In genomic region chr15:77493324-77493907, GRCh38 we compare ENCODE assay signal across 10 cellular contexts.
A peak's percentile ranks its signal among the peaks of the same experiment; 100 is the strongest.
DNase-seq lines count a peak whose midpoint lies in the region; ATAC-seq and TF ChIP-seq lines count a peak whose summit lies in the region.
"Had no signal": no experiment of that assay in that cellular context is flagged by ENCODE, and none has a peak within 500 bp of the region (broad histone marks: within the 10 kb centered on the region; RNA-seq: fewer than 3 reads in every experiment).

No MANE protein-coding gene starts in this region.

- no peaks in the 10 kb centered on the region for H3K9me3 Mint-ChIP-seq in WTC11
- no peaks in the 10 kb centered on the region for H3K9me3 Mint-ChIP-seq in mesothelial cell of epicardium

- peak; percentile 32 for DNase-seq in GF-D8 (lab: John Stamatoyannopoulos, UW)
- peak; percentile 23 to 66 for DNase-seq in HL-60 (ENCODE audit: low read depth in 1 of 2, low spot score in 1 of 2)
- DNase-seq in WTC11 (ENCODE audit: low spot score): no peak
- no peak for DNase-seq in mesothelial cell of epicardium (ENCODE audit: low spot score in 2 of 2, unreplicated experiment in 2 of 2)
- no peak for DNase-seq in stimulated activated CD4-positive, alpha-beta T cell treated with anti-CD3 and anti-CD28 coated beads, Interleukin-2, amount 100 ng/mL, for 48 hours
- DNase-seq in NCI-H2107 treated with DMSO at 0.1 percent for 48 hours (lab: John Stamatoyannopoulos, UW; ENCODE audit: unreplicated experiment): no peak
- DNase-seq in HT-29 (ENCODE audit: low spot score): no peak
- DNase-seq: activated CD8-positive, alpha-beta memory T cell treated with anti-CD3 and anti-CD28 coated beads for 24 hours; NCI-H2227 treated with DMSO at 0.1 percent for 48 hours had no signal

- no peak for ATAC-seq in WTC11
- no peak for ATAC-seq in HG02981 (IDR thresholded peaks at IDR 0.05; ENCODE audit: unreplicated experiment)

- H3K4me1 Mint-ChIP-seq in WTC11 (peaks cover 66% of the 10 kb centered on the region), mesothelial cell of epicardium (peaks cover 79% of the 10 kb centered on the region)

- peak overlapping the region; percentile 5; the same call in 1 of the 2 replicates for H3K27ac Mint-ChIP-seq in WTC11
- peak overlapping the region; percentile 47 for H3K27ac Mint-ChIP-seq in mesothelial cell of epicardium

- POLR2A ChIA-PET in WTC11 (lab: Charles Lee): no interaction called here

- no peak overlapping the region for H3K4me3 ChIP-seq in HL-60 (replicated peaks; ENCODE audit: insufficient read depth, low read length)

- H3K27me3 ChIP-seq in HL-60 (ENCODE audit: insufficient read depth, poor library complexity, severe bottlenecking): no peaks in the 10 kb centered on the region

- peak overlapping the region; percentile 15 for H3K27ac ChIP-seq in HL-60 (replicated peaks)

- no peaks in the 10 kb centered on the region for H3K36me3 Mint-ChIP-seq in WTC11
- H3K36me3 Mint-ChIP-seq in mesothelial cell of epicardium: peaks cover 4% of the 10 kb centered on the region

- TF ChIP-seq CTCF in HL-60 (IDR thresholded peaks at IDR 0.05; ENCODE audit: insufficient read depth, low read length) (no peak), WTC11 (IDR thresholded peaks at IDR 0.05) (no peak), mesothelial cell of epicardium (IDR thresholded peaks at IDR 0.05; ENCODE audit: unreplicated experiment) (no peak)

- CTCF ChIA-PET in WTC11 (lab: Charles Lee): interaction anchor here (12.1 kb wide), 1 partner anchor 47 kb away, joined by 242 read pairs; no protein-coding TSS in a partner anchor

- H3K4me3 Mint-ChIP-seq in WTC11 (no peak overlapping the region), mesothelial cell of epicardium (no peak overlapping the region)

- H3K27me3 Mint-ChIP-seq in WTC11 (ENCODE audit: low read depth) (no peaks in the 10 kb centered on the region), mesothelial cell of epicardium (ENCODE audit: low read depth) (no peaks in the 10 kb centered on the region)

TF ChIP-seq in WTC11, 78 proteins besides CTCF, POLR2A, EP300 and RAD21:
- TF ChIP-seq ZNF423 (CRISPR knock-in tag; IDR thresholded peaks at IDR 0.05) (no peak), MAX (CRISPR knock-in tag; IDR thresholded peaks at IDR 0.05) (no peak), SOX15 (CRISPR knock-in tag; IDR thresholded peaks at IDR 0.05) (no peak), ZNF512 (CRISPR knock-in tag; IDR thresholded peaks at IDR 0.05; ENCODE audit: borderline replicate concordance) (no peak), NFYB (CRISPR knock-in tag; conservative IDR thresholded peaks at IDR 0.05; ENCODE audit: low read depth) (no peak), RELA (CRISPR knock-in tag; IDR thresholded peaks at IDR 0.05; ENCODE audit: borderline replicate concordance) (no peak), ZNF317 (CRISPR knock-in tag; IDR thresholded peaks at IDR 0.05; ENCODE audit: borderline replicate concordance, low read depth) (no peak), CREM (CRISPR knock-in tag; IDR thresholded peaks at IDR 0.05) (no peak), MLX (CRISPR knock-in tag; IDR thresholded peaks at IDR 0.05) (no peak)

Comparison
In these comparisons a context has a peak if more than half of its experiments do, and no peak if none do; other contexts are left out.
1. DNase-seq: peak in GF-D8 (single experiment) and HL-60 (2 of 2); none in WTC11 (single experiment), mesothelial cell of epicardium (0 of 2), stimulated activated CD4-positive, alpha-beta T cell treated with anti-CD3 and anti-CD28 coated beads, Interleukin-2, amount 100 ng/mL, for 48 hours (0 of 2), NCI-H2107 treated with DMSO at 0.1 percent for 48 hours (single experiment) and HT-29 (single experiment).